ENCODE assay signal across 1 cellular context in the genomic region with DNA sequence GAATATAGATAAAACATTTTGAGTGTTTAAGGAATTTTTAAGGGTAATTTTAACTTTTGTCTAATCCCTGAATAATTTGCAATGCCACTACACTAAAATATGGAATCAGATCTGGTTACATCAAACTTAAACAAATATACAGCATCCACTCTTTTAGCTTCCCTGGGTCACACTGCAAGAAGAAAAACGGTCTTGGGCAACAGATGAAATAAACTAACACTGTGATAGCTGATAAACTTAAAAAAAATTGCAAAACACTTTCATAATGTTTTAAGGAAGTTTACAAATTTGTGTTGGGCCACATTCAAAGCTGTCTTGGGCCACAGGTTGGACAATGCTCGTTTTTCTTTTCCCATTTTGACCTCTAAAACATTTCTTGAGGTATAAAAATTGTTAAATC.
TF ChIP-seq lines count a peak whose summit lies in the region.

No MANE protein-coding gene starts in this region.

TF ChIP-seq in SK-N-SH, 30 proteins besides CTCF, POLR2A, EP300 and RAD21 (continued from another document):
- TF ChIP-seq, protein P1, sequence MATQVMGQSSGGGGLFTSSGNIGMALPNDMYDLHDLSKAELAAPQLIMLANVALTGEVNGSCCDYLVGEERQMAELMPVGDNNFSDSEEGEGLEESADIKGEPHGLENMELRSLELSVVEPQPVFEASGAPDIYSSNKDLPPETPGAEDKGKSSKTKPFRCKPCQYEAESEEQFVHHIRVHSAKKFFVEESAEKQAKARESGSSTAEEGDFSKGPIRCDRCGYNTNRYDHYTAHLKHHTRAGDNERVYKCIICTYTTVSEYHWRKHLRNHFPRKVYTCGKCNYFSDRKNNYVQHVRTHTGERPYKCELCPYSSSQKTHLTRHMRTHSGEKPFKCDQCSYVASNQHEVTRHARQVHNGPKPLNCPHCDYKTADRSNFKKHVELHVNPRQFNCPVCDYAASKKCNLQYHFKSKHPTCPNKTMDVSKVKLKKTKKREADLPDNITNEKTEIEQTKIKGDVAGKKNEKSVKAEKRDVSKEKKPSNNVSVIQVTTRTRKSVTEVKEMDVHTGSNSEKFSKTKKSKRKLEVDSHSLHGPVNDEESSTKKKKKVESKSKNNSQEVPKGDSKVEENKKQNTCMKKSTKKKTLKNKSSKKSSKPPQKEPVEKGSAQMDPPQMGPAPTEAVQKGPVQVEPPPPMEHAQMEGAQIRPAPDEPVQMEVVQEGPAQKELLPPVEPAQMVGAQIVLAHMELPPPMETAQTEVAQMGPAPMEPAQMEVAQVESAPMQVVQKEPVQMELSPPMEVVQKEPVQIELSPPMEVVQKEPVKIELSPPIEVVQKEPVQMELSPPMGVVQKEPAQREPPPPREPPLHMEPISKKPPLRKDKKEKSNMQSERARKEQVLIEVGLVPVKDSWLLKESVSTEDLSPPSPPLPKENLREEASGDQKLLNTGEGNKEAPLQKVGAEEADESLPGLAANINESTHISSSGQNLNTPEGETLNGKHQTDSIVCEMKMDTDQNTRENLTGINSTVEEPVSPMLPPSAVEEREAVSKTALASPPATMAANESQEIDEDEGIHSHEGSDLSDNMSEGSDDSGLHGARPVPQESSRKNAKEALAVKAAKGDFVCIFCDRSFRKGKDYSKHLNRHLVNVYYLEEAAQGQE (IDR thresholded peaks at IDR 0.05; ENCODE audit: low read depth, low read length) = no peak
- TF ChIP-seq SIN3A (IDR thresholded peaks at IDR 0.05; ENCODE audit: borderline replicate concordance, low read depth, low read length) (no peak), RFX5 (IDR thresholded peaks at IDR 0.05; ENCODE audit: low read length) (no peak), NFIC (IDR thresholded peaks at IDR 0.05; ENCODE audit: borderline replicate concordance) (no peak)
- TF ChIP-seq, protein P2, sequence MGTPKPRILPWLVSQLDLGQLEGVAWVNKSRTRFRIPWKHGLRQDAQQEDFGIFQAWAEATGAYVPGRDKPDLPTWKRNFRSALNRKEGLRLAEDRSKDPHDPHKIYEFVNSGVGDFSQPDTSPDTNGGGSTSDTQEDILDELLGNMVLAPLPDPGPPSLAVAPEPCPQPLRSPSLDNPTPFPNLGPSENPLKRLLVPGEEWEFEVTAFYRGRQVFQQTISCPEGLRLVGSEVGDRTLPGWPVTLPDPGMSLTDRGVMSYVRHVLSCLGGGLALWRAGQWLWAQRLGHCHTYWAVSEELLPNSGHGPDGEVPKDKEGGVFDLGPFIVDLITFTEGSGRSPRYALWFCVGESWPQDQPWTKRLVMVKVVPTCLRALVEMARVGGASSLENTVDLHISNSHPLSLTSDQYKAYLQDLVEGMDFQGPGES (IDR thresholded peaks at IDR 0.05; ENCODE audit: low read depth, low read length) = no peak
TF ChIP-seq in SK-N-SH: peak in this region for 0.
